24 cellular contexts compared by ENCODE assay signal in the genomic region with DNA sequence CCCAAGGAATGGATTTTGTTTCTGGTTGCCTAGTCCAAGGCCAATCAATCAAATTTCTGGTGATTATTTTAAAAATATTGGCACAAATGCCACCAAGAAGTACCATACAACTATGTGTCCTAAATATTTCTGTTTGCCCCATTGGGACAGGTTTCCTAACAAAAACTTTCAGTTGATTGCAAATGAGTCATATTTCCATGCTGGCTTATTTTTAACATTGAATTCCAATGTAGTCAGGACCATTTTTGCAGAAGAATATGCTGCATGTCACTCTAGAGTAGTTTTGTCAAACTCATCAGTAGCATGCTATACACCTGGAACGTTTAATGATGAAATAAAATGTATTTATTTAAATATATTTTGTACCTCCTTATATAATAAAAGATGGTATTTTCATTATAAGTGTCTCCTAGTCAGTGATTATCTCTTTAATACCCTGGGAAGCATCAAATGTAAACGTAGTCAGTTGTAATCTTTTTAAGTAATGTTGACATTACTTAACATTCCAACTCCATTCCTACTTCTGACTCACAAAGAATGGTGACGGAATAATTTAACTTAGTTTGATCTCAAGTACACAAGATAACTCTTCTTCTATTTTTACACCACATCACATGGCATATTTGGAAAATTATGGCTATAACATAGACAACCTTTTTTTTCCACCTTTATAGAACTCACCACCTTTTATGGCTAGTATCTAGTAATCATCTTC. TPM values are rescaled to one million over a fixed set of nuclear protein-coding genes. Genes with fewer than 3 reads are reported as not detected.
DNase-seq lines count a peak whose midpoint lies in the region; ATAC-seq and TF ChIP-seq lines count a peak whose summit lies in the region.
"Had no signal": no experiment of that assay in that cellular context is flagged by ENCODE, and none has a peak within 500 bp of the region (broad histone marks: within the 10 kb centered on the region; RNA-seq: fewer than 3 reads in every experiment).

No MANE protein-coding gene starts in this region.

- CTCF ChIA-PET in RWPE1 (lab: Yijun Ruan, JAX), result no interaction called here

- intact Hi-C loops in mucosa of descending colon (cut with DNase I, micrococcal nuclease), result no loop called here

- no peaks in the 10 kb centered on the region for H3K9me3 ChIP-seq in mucosa of descending colon
- H3K9me3 ChIP-seq: BLaER1, SJCRH30, thoracic aorta had no signal

- no peaks in the 10 kb centered on the region for H3K36me3 ChIP-seq in mucosa of descending colon (ENCODE audit: low read depth)
- H3K36me3 ChIP-seq: BLaER1, SJCRH30, thoracic aorta had no signal

- TF ChIP-seq CTCF in RWPE1 (conservative IDR thresholded peaks at IDR 0.05; ENCODE audit: low read depth), result no peak
- TF ChIP-seq CTCF in mucosa of descending colon (IDR thresholded peaks at IDR 0.05), result no peak

- POLR2A ChIA-PET in RWPE1 (lab: Yijun Ruan, JAX; ENCODE audit: low non-redundant PET), result no interaction called here

- H3K4me3 Mint-ChIP-seq in immature natural killer cell, result no peak overlapping the region
- H3K4me3 Mint-ChIP-seq: activated naive CD8-positive, alpha-beta T cell treated with anti-CD3 and anti-CD28 coated beads, Interleukin-2, amount 10 ng/mL, durations not matched to agents 7 days and 5 days; IgD-negative memory B cell; neural crest cell; stimulated activated effector memory CD8-positive, alpha-beta T cell treated with anti-CD3 and anti-CD28 coated beads, Interleukin-12 subunit alpha, Interleukin-12 subunit beta, amount 100 ng/mL, for 72 hours; T-helper 2 cell treated with Interferon-gamma antibody and Interleukin-4, amounts not matched to agents 5 μg/mL and 100 μg/mL, for 36 hours had no signal

- no peaks in the 10 kb centered on the region for H3K4me1 ChIP-seq in mucosa of descending colon (ENCODE audit: low read depth)
- H3K4me1 ChIP-seq: BLaER1 had no signal

- peak; percentile 18 for DNase-seq in H4 (ENCODE audit: low spot score)
- peak; percentile 5 for DNase-seq in RWPE1 (ENCODE audit: low spot score)
- DNase-seq in fibroblast of gingiva (ENCODE audit: low read depth), result peak; percentile 29
- peak; percentile 11 for DNase-seq in renal cortical epithelial cell (ENCODE audit: low read depth)
- no peak for DNase-seq in immature natural killer cell
- no peak for DNase-seq in mucosa of descending colon
- no peak for DNase-seq in central memory CD4-positive, alpha-beta T cell
- DNase-seq: activated CD4-positive, CD25-positive, alpha-beta regulatory T cell treated with anti-CD3 and anti-CD28 coated beads, Interleukin-2, amount 50 U/mL, for 72 hours; activated naive CD8-positive, alpha-beta T cell treated with anti-CD3 and anti-CD28 coated beads, Interleukin-2, amount 10 ng/mL, durations not matched to agents 7 days and 5 days; DMS153; effector memory CD4-positive, alpha-beta T cell; left cardiac atrium; NCI-H187 treated with DMSO at 0.1 percent for 48 hours; NCI-H446; stimulated activated CD4-positive, alpha-beta T cell treated with anti-CD3 and anti-CD28 coated beads, Interleukin-12 subunit alpha, Interleukin-12 subunit beta, amount 100 ng/mL, for 4 hours had no signal

- no peaks in the 10 kb centered on the region for H3K27me3 Mint-ChIP-seq in immature natural killer cell (ENCODE audit: low read depth in 3 of 3)
- H3K27me3 Mint-ChIP-seq: activated naive CD8-positive, alpha-beta T cell treated with anti-CD3 and anti-CD28 coated beads, Interleukin-2, amount 10 ng/mL, durations not matched to agents 7 days and 5 days; IgD-negative memory B cell had no signal

- H3K27ac Mint-ChIP-seq in immature natural killer cell, result no peak overlapping the region
- H3K27ac Mint-ChIP-seq: activated naive CD8-positive, alpha-beta T cell treated with anti-CD3 and anti-CD28 coated beads, Interleukin-2, amount 10 ng/mL, durations not matched to agents 7 days and 5 days; IgD-negative memory B cell; stimulated activated effector memory CD8-positive, alpha-beta T cell treated with anti-CD3 and anti-CD28 coated beads, Interleukin-12 subunit alpha, Interleukin-12 subunit beta, amount 100 ng/mL, for 72 hours; T-helper 2 cell treated with Interferon-gamma antibody and Interleukin-4, amounts not matched to agents 5 μg/mL and 100 μg/mL, for 36 hours had no signal

- H3K4me3 ChIP-seq in mucosa of descending colon, result no peak overlapping the region
- H3K4me3 ChIP-seq: BLaER1, SJCRH30, thoracic aorta had no signal

- no peaks in the 10 kb centered on the region for H3K36me3 Mint-ChIP-seq in immature natural killer cell
- H3K36me3 Mint-ChIP-seq: activated naive CD8-positive, alpha-beta T cell treated with anti-CD3 and anti-CD28 coated beads, Interleukin-2, amount 10 ng/mL, durations not matched to agents 7 days and 5 days; IgD-negative memory B cell; stimulated activated effector memory CD8-positive, alpha-beta T cell treated with anti-CD3 and anti-CD28 coated beads, Interleukin-12 subunit alpha, Interleukin-12 subunit beta, amount 100 ng/mL, for 72 hours had no signal

- no peaks in the 10 kb centered on the region for H3K4me1 Mint-ChIP-seq in immature natural killer cell
- H3K4me1 Mint-ChIP-seq: activated naive CD8-positive, alpha-beta T cell treated with anti-CD3 and anti-CD28 coated beads, Interleukin-2, amount 10 ng/mL, durations not matched to agents 7 days and 5 days; IgD-negative memory B cell; neural crest cell; stimulated activated effector memory CD8-positive, alpha-beta T cell treated with anti-CD3 and anti-CD28 coated beads, Interleukin-12 subunit alpha, Interleukin-12 subunit beta, amount 100 ng/mL, for 72 hours had no signal

- ATAC-seq in mucosa of descending colon, result no peak
- no peak for ATAC-seq in GM21717 (IDR thresholded peaks at IDR 0.05; ENCODE audit: unreplicated experiment)
- ATAC-seq: left cardiac atrium; stimulated activated effector memory CD8-positive, alpha-beta T cell treated with anti-CD3 and anti-CD28 coated beads, Interleukin-12 subunit alpha, Interleukin-12 subunit beta, amount 100 ng/mL, for 72 hours had no signal

- H3K27ac ChIP-seq in RWPE1, result no peak overlapping the region
- H3K27ac ChIP-seq: BLaER1, SJCRH30, thoracic aorta had no signal

- H3K9me3 Mint-ChIP-seq in immature natural killer cell, result peaks cover 3 to 50% (median 20%) of the 10 kb centered on the region in 6 donors
- H3K9me3 Mint-ChIP-seq: IgD-negative memory B cell, neural crest cell had no signal

RNA-seq across cellular contexts. Expression of a gene that starts 39.0 kb away (rescaled TPM):
- total RNA-seq in H4 (2014; rRNA removed; shearing (Covaris generic)), result 0.04 TPM in 1 of 2 replicates, not detected in the other
- 0.05 TPM in 1 of 2 replicates, not detected in the other for total RNA-seq in renal cortical epithelial cell
- polyA plus RNA-seq in immature natural killer cell, result not detected
- total RNA-seq in mucosa of descending colon, result under 1 TPM in 2 of 3 donors, not detected in 1; 0.03 to 0.17 TPM
- total RNA-seq: activated naive CD8-positive, alpha-beta T cell treated with anti-CD3 and anti-CD28 coated beads, Interleukin-2, amount 10 ng/mL, durations not matched to agents 7 days and 5 days; pulmonary artery endothelial cell; thoracic aorta had no signal
- polyA plus RNA-seq: IgD-negative memory B cell had no signal

Comparison
In these comparisons a context has a peak if more than half of its experiments do, and no peak if none do; other contexts are left out.
1. DNase-seq: peak in H4 (single experiment), RWPE1 (single experiment), fibroblast of gingiva (single experiment) and renal cortical epithelial cell (single experiment); none in immature natural killer cell (0 of 3), mucosa of descending colon (0 of 3) and central memory CD4-positive, alpha-beta T cell (single experiment).